ENCODE assay signal across 32 cellular contexts in the genomic region with DNA sequence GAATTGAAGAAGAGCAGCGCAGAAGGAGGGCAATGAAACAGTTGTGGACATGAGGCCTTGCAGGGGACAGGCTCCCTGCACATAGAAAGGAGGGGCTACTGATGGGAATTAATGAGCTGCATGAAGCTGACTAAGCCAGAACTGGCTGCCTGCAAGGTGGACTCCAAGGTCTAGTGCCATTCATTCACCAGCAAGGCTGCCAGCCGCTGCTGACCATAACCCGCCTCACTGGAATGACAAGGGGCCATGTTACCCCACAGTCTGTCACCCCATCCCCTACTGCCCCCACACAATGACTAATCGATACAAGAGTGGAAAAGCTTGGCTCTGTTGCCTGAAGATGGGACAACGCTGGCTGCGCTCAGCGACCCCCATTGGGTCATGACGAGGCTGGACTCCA. TPM values are rescaled to one million over a fixed set of nuclear protein-coding genes. Genes with fewer than 3 reads are reported as not detected.
"Had no signal": no experiment of that assay in that cellular context is flagged by ENCODE, and none has a peak within 500 bp of the region (broad histone marks: within the 10 kb centered on the region; RNA-seq: fewer than 3 reads in every experiment).

No MANE protein-coding gene starts in this region.

- H3K36me3 ChIP-seq: adrenal gland, ascending aorta had no signal

- ATAC-seq: activated CD8-positive, alpha-beta T cell treated with anti-CD3 and anti-CD28 coated beads for 36 hours; activated naive CD4-positive, alpha-beta T cell treated with anti-CD3 and anti-CD28 coated beads, Interleukin-2, amount 50 U/mL, for 72 hours; activated T-cell treated with anti-CD3 and anti-CD28 coated beads, Interleukin-2, amount 50 U/mL, for 4 hours; activated T-cell treated with anti-CD3 and anti-CD28 coated beads, Interleukin-2, amount 50 U/mL, for 72 hours; activated T-helper 17 cell treated with anti-CD3 and anti-CD28 coated beads, Interleukin-2, amount 50 U/mL, for 72 hours had no signal

- H3K27ac ChIP-seq: adrenal gland, ascending aorta, VCaP had no signal

- H3K9me3 ChIP-seq: adrenal gland, ascending aorta had no signal

- DNase-seq: activated B cell treated with CpG ODN at 0.5 μM for 24 hours; activated CD4-positive, alpha-beta memory T cell treated with anti-CD3 and anti-CD28 coated beads for 36 hours; activated CD4-positive, alpha-beta T cell treated with anti-CD3 and anti-CD28 coated beads for 4 hours; activated CD4-positive, alpha-beta T cell treated with anti-CD3 and anti-CD28 coated beads, Interleukin-2, amount 10 ng/mL, durations not matched to agents 24 days and 14 days; activated CD4-positive, alpha-beta T cell treated with anti-CD3 and anti-CD28 coated beads, Interleukin-2, amount 50 U/mL, for 1 hour; activated CD4-positive, alpha-beta T cell treated with anti-CD3 and anti-CD28 coated beads, Interleukin-2, amount 50 U/mL, for 4 hours; activated CD4-positive, CD25-positive, alpha-beta regulatory T cell treated with anti-CD3 and anti-CD28 coated beads, Interleukin-2, amount 50 U/mL, for 72 hours; activated CD8-positive, alpha-beta T cell treated with anti-CD3 and anti-CD28 coated beads for 36 hours; activated effector memory CD4-positive, alpha-beta T cell treated with anti-CD3 and anti-CD28 coated beads, Interleukin-2, amount 50 U/mL, for 16 hours; activated gamma-delta T cell treated with Interleukin-2 at 50 U/mL for 16 hours; activated naive CD4-positive, alpha-beta T cell; activated naive CD4-positive, alpha-beta T cell treated with anti-CD3 and anti-CD28 coated beads for 36 hours; activated naive CD4-positive, alpha-beta T cell treated with anti-CD3 and anti-CD28 coated beads, Interleukin-2, amount 50 U/mL, for 16 hours; activated naive CD8-positive, alpha-beta T cell treated with anti-CD3 and anti-CD28 coated beads for 36 hours; activated T-cell treated with anti-CD3 and anti-CD28 coated beads for 4 hours; activated T-cell treated with anti-CD3 and anti-CD28 coated beads, Interleukin-2, amount 50 U/mL, for 1 hour; activated T-cell treated with anti-CD3 and anti-CD28 coated beads, Interleukin-2, amount 50 U/mL, for 4 hours; activated T-cell treated with anti-CD3 and anti-CD28 coated beads, Interleukin-2, amount 50 U/mL, for 72 hours; adrenal gland; amniotic stem cell; central memory CD4-positive, alpha-beta T cell; SW 1271; T-helper 1 cell; T-helper 2 cell; T-helper 9 cell had no signal

- H3K4me1 ChIP-seq: adrenal gland, ascending aorta had no signal

- H3K27me3 ChIP-seq: adrenal gland, ascending aorta had no signal

- H3K4me3 ChIP-seq: adrenal gland, ascending aorta had no signal

RNA-seq across cellular contexts. Expression of a gene that starts 44.6 kb away (rescaled TPM):
- total RNA-seq: activated B cell treated with CpG ODN at 0.5 μM for 24 hours; activated CD4-positive, alpha-beta memory T cell treated with anti-CD3 and anti-CD28 coated beads for 36 hours; activated CD4-positive, alpha-beta T cell treated with anti-CD3 and anti-CD28 coated beads, Interleukin-2, amount 10 ng/mL, durations not matched to agents 24 days and 14 days; activated CD8-positive, alpha-beta memory T cell treated with anti-CD3 and anti-CD28 coated beads for 36 hours; activated CD8-positive, alpha-beta T cell treated with anti-CD3 and anti-CD28 coated beads for 36 hours; activated naive CD4-positive, alpha-beta T cell treated with anti-CD3 and anti-CD28 coated beads for 36 hours; activated naive CD4-positive, alpha-beta T cell treated with anti-CD3 and anti-CD28 coated beads, Interleukin-2, amount 50 U/mL, for 72 hours; activated naive CD8-positive, alpha-beta T cell treated with anti-CD3 and anti-CD28 coated beads for 36 hours; activated T-cell treated with anti-CD3 and anti-CD28 coated beads, Interleukin-2, amount 50 U/mL, for 4 hours; activated T-cell treated with anti-CD3 and anti-CD28 coated beads, Interleukin-2, amount 50 U/mL, for 72 hours; activated T-helper 1 cell treated with anti-CD3 and anti-CD28 coated beads, Interleukin-12 subunit alpha, Interleukin-12 subunit beta, Interleukin-2, Interleukin-4 antibody, amounts not matched to agents 30 ng/mL and 10 ng/mL and 1 ng/mL, durations not matched to agents 14 hours and 24 hours and 36 hours; activated T-helper 17 cell treated with anti-CD3 and anti-CD28 coated beads, Interleukin-2, amount 50 U/mL, for 72 hours; adrenal gland; ascending aorta; cardiac septum had no signal
- polyA plus RNA-seq: adrenal gland had no signal
